In genomic region chr11:20156280-20156875, GRCh38 we compare ENCODE assay signal across 8 cellular contexts. TPM values are rescaled to one million over a fixed set of nuclear protein-coding genes. Genes with fewer than 3 reads are reported as not detected.
DNase-seq lines count a peak whose midpoint lies in the region; ATAC-seq and TF ChIP-seq lines count a peak whose summit lies in the region.

No MANE protein-coding gene starts in this region.

- POLR2A ChIA-PET in naive thymus-derived CD8-positive, alpha-beta T cell (lab: Charles Lee) = interaction anchor here (1.0 kb wide), 1 partner anchor 204 kb away, joined by 3 read pairs; no protein-coding TSS in a partner anchor

- H3K9me3 ChIP-seq in SJCRH30 (replicated peaks) = no peaks in the 10 kb centered on the region

- H3K36me3 Mint-ChIP-seq in naive thymus-derived CD8-positive, alpha-beta T cell = peaks cover 0 to 12% (median 7%) of the 10 kb centered on the region in 3 donors
- H3K36me3 Mint-ChIP-seq in HFFc6 (ENCODE audit: low read depth) = peaks cover 17% of the 10 kb centered on the region

- H3K4me3 ChIP-seq in SJCRH30 = no peak overlapping the region

- peaks cover 0 to 25% (median 4%) of the 10 kb centered on the region in 9 donors for H3K9me3 Mint-ChIP-seq in naive thymus-derived CD8-positive, alpha-beta T cell
- peaks cover 10% of the 10 kb centered on the region for H3K9me3 Mint-ChIP-seq in HFFc6

- no peaks in the 10 kb centered on the region for H3K27me3 ChIP-seq in SJCRH30

- H3K4me1 Mint-ChIP-seq in naive thymus-derived CD8-positive, alpha-beta T cell = peaks cover 13 to 38% (median 27%) of the 10 kb centered on the region in 4 donors
- H3K4me1 Mint-ChIP-seq in HFFc6 (ENCODE audit: low read depth) = 0 out of 2 replicates have a peak, but pooled peaks cover 8% of the 10 kb centered on the region

- intact Hi-C loops in left cardiac atrium (cut with DNase I) = no loop called here
- intact Hi-C loops in Right ventricle myocardium superior (cut with DNase I) = no loop called here

- DNase-seq in left cardiac atrium (no peak), Right ventricle myocardium superior (no peak), SJCRH30 (no peak), kidney glomerular epithelial cell (lab: John Stamatoyannopoulos, UW) (no peak), HFFc6 (no peak)
- peak; percentile 57 for DNase-seq in activated naive CD4-positive, alpha-beta T cell treated with anti-CD3 and anti-CD28 coated beads, Interleukin-2, amount 50 U/mL, for 16 hours
- peak; percentile 25 to 79 (median 52) for DNase-seq in naive thymus-derived CD8-positive, alpha-beta T cell

- no peak overlapping the region for H3K27ac ChIP-seq in SJCRH30

- no peaks in the 10 kb centered on the region for H3K36me3 ChIP-seq in SJCRH30

- peak; percentile 21 to 37 for ATAC-seq in left cardiac atrium
- ATAC-seq in Right ventricle myocardium superior (ENCODE audit: poor library complexity) = no peak
- ATAC-seq in naive thymus-derived CD8-positive, alpha-beta T cell = peak; percentile 73 to 79
- no peak for ATAC-seq in GM18511 (IDR thresholded peaks at IDR 0.05; ENCODE audit: unreplicated experiment)

- H3K27me3 Mint-ChIP-seq in naive thymus-derived CD8-positive, alpha-beta T cell = peaks cover 28 to 53% (median 42%) of the 10 kb centered on the region in 5 donors
- peaks cover 51% of the 10 kb centered on the region for H3K27me3 Mint-ChIP-seq in HFFc6 (ENCODE audit: insufficient read depth)

- peaks cover 26% of the 10 kb centered on the region for H3K4me1 ChIP-seq in SJCRH30

- H3K4me3 Mint-ChIP-seq in naive thymus-derived CD8-positive, alpha-beta T cell = peak overlapping the region; percentile 74 to 89 (median 84)
- H3K4me3 Mint-ChIP-seq in HFFc6 = no peak overlapping the region

- H3K27ac Mint-ChIP-seq in naive thymus-derived CD8-positive, alpha-beta T cell = peak overlapping the region in 9 of 10 donors; percentile 42 to 91 (median 76)
- no peak overlapping the region for H3K27ac Mint-ChIP-seq in HFFc6

- no peak for TF ChIP-seq CTCF in HFFc6 (IDR thresholded peaks at IDR 0.05)

RNA-seq across cellular contexts. Expression of gene DBX1, which starts 3.9 kb away (rescaled TPM):
- total RNA-seq in left cardiac atrium (not detected), Right ventricle myocardium superior (not detected)
- total RNA-seq in naive thymus-derived CD8-positive, alpha-beta T cell = not detected
- under 1 TPM in 1 of 3 donors, not detected in 2; 0.15 TPM for polyA plus RNA-seq in naive thymus-derived CD8-positive, alpha-beta T cell
- total RNA-seq in SJCRH30 (2014; rRNA removed; shearing (Covaris generic)) = 2.5 and 2.9 TPM in 2 replicates
- not detected for total RNA-seq in HFFc6 (2021; fragmentation: NEBNext Ultra II Directional; extraction: Animal tissue kit (Norgen Biotek cat#: 25700))

Comparison
In these comparisons a context has a peak if more than half of its experiments do, and no peak if none do; other contexts are left out.
1. ATAC-seq: peak in left cardiac atrium (2 of 2) and naive thymus-derived CD8-positive, alpha-beta T cell (2 of 2); none in Right ventricle myocardium superior (single experiment) and GM18511 (single experiment).
2. DNase-seq: peak in activated naive CD4-positive, alpha-beta T cell treated with anti-CD3 and anti-CD28 coated beads, Interleukin-2, amount 50 U/mL, for 16 hours (single experiment) and naive thymus-derived CD8-positive, alpha-beta T cell (10 of 10); none in left cardiac atrium (single experiment), Right ventricle myocardium superior (single experiment), SJCRH30 (0 of 2), kidney glomerular epithelial cell (single experiment) and HFFc6 (single experiment).